ENCODE assay signal across 7 cellular contexts in the genomic region with DNA sequence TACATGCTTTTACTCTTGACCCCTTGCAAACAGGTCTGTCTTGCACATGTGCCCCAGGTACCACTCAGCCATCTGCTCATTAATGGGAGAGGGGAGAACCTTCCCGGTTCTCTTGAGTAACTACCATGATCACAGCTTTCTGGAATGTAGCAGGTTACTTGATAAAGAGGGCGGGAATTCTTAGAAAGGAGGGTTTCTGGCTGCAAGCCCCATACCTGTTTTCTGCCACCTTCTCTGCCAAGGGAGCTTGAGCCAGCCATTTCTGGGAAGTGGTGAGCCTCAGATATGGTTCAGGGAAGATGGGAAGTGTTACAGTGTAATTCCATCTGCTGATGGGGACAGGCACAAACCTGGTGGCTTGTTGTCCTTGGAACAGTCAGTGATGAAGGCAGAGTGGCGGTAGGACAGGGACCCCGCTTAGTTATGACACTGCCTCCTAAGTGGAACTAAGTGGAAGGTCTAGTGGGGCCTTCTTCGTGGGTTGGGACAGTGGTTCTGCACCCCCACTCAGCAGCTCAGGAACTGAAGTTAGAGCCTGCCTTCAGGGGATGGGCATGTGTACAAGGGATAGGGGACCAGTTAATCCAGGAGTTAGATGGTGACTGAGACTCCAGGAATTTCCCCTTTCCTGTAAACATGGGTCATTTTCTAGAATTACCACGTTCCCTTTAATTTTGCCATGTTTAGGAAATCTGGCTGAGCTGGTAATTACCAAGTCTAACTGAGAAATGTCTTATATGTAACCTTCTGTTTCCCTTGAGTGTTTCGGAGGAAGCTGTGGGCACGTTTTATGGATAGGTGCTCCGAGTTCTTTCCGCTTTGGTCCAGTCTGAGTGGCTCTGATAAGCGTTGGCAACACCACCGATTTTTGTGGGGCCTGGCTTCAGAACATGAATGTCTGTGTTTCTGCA. TPM values are rescaled to one million over a fixed set of nuclear protein-coding genes. Genes with fewer than 3 reads are reported as not detected.
DNase-seq lines count a peak whose midpoint lies in the region; ATAC-seq and TF ChIP-seq lines count a peak whose summit lies in the region.

No MANE protein-coding gene starts in this region.

- DNase-seq in HFFc6 (peak; percentile 23), T1000 (lab: John Stamatoyannopoulos, UW) (peak; percentile 12), fibroblast of mammary gland (ENCODE audit: low read depth) (peak; percentile 23), HK-2 (ENCODE audit: unreplicated experiment) (no peak), SHP77 treated with DMSO at 0.1 percent for 48 hours (lab: John Stamatoyannopoulos, UW) (no peak), substantia nigra (lab: John Stamatoyannopoulos, UW) (no peak)
- DNase-seq in stimulated activated effector memory CD8-positive, alpha-beta T cell treated with anti-CD3 and anti-CD28 coated beads, Interleukin-12 subunit alpha, Interleukin-12 subunit beta, amount 100 ng/mL, for 72 hours (ENCODE audit: low spot score in 2 of 2), result no peak

- peak overlapping the region; percentile 73 for H3K4me3 Mint-ChIP-seq in HFFc6
- peak overlapping the region; percentile 56 for H3K4me3 Mint-ChIP-seq in stimulated activated effector memory CD8-positive, alpha-beta T cell treated with anti-CD3 and anti-CD28 coated beads, Interleukin-12 subunit alpha, Interleukin-12 subunit beta, amount 100 ng/mL, for 72 hours

- H3K27me3 Mint-ChIP-seq in HFFc6 (ENCODE audit: insufficient read depth), result peaks cover 1% of the 10 kb centered on the region

- no peaks in the 10 kb centered on the region for H3K9me3 Mint-ChIP-seq in HFFc6
- no peaks in the 10 kb centered on the region for H3K9me3 Mint-ChIP-seq in stimulated activated effector memory CD8-positive, alpha-beta T cell treated with anti-CD3 and anti-CD28 coated beads, Interleukin-12 subunit alpha, Interleukin-12 subunit beta, amount 100 ng/mL, for 72 hours

- ATAC-seq in stimulated activated effector memory CD8-positive, alpha-beta T cell treated with anti-CD3 and anti-CD28 coated beads, Interleukin-12 subunit alpha, Interleukin-12 subunit beta, amount 100 ng/mL, for 72 hours, result no peak

- peaks cover 63% of the 10 kb centered on the region for H3K4me1 Mint-ChIP-seq in HFFc6 (ENCODE audit: low read depth)
- peaks cover 84% of the 10 kb centered on the region for H3K4me1 Mint-ChIP-seq in stimulated activated effector memory CD8-positive, alpha-beta T cell treated with anti-CD3 and anti-CD28 coated beads, Interleukin-12 subunit alpha, Interleukin-12 subunit beta, amount 100 ng/mL, for 72 hours

- TF ChIP-seq CTCF in HFFc6 (IDR thresholded peaks at IDR 0.05) (no peak), fibroblast of mammary gland (conservative IDR thresholded peaks at IDR 0.05; ENCODE audit: control insufficient read depth, insufficient read depth, low read depth, low read length) (no peak)

- no peak overlapping the region for H3K4me3 ChIP-seq in fibroblast of mammary gland (ENCODE audit: control insufficient read depth, low read depth, low read length)

- peaks cover 5% of the 10 kb centered on the region for H3K36me3 Mint-ChIP-seq in HFFc6 (ENCODE audit: low read depth)
- peaks cover 4% of the 10 kb centered on the region for H3K36me3 Mint-ChIP-seq in stimulated activated effector memory CD8-positive, alpha-beta T cell treated with anti-CD3 and anti-CD28 coated beads, Interleukin-12 subunit alpha, Interleukin-12 subunit beta, amount 100 ng/mL, for 72 hours

- no peak overlapping the region for H3K27ac ChIP-seq in substantia nigra (ENCODE audit: low read depth, low read length, poor library complexity, severe bottlenecking)

- peak overlapping the region; percentile 82 for H3K27ac Mint-ChIP-seq in HFFc6
- peak overlapping the region; percentile 85 for H3K27ac Mint-ChIP-seq in stimulated activated effector memory CD8-positive, alpha-beta T cell treated with anti-CD3 and anti-CD28 coated beads, Interleukin-12 subunit alpha, Interleukin-12 subunit beta, amount 100 ng/mL, for 72 hours

RNA-seq across cellular contexts. Expression of a gene that starts 35.2 kb away (rescaled TPM):
- total RNA-seq in HFFc6 (2021; fragmentation: NEBNext Ultra II Directional; extraction: Animal tissue kit (Norgen Biotek cat#: 25700)), result 10 to 100 TPM; 28.0 to 41.3 (median 31.3) TPM

Comparison
In these comparisons a context has a peak if more than half of its experiments do, and no peak if none do; other contexts are left out.
1. DNase-seq: peak in HFFc6 (single experiment), T1000 (single experiment) and fibroblast of mammary gland (single experiment); none in stimulated activated effector memory CD8-positive, alpha-beta T cell treated with anti-CD3 and anti-CD28 coated beads, Interleukin-12 subunit alpha, Interleukin-12 subunit beta, amount 100 ng/mL, for 72 hours (0 of 2), HK-2 (single experiment), SHP77 treated with DMSO at 0.1 percent for 48 hours (single experiment) and substantia nigra (0 of 49).